22 cellular contexts compared by ENCODE assay signal in the genomic region with DNA sequence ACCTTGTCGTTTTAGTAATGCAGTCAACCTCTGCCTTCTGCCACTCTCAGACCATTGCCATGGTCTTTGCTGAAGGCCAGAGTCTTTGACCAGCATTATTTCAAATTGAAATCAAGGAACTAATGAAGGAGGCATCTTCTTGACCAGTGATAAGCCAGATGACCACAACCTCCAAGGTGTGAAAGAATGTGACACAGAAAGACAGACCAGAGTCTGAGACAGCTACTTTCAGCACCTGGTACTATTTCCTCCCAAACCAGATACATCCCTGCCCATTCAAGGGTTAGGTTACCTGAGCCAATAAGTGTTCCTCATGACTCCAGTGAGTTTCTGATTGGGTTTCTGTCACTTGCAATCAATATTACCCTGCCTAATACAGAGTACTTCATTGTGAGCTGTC.
"Had no signal": no experiment of that assay in that cellular context is flagged by ENCODE, and none has a peak within 500 bp of the region (broad histone marks: within the 10 kb centered on the region; RNA-seq: fewer than 3 reads in every experiment).

No MANE protein-coding gene starts in this region.

- H3K4me1 ChIP-seq: psoas muscle had no signal

- FAIRE-seq: islet of Langerhans had no signal

- H3K9me3 ChIP-seq: gastroesophageal sphincter, neutrophil, ovary, psoas muscle, upper lobe of left lung had no signal

- H3K4me3 ChIP-seq: coronary artery, gastroesophageal sphincter, ovary, psoas muscle, upper lobe of left lung had no signal

- ATAC-seq: activated CD8-positive, alpha-beta memory T cell treated with anti-CD3 and anti-CD28 coated beads, Interleukin-2, amount 10 ng/mL, durations not matched to agents 7 days and 5 days; activated CD8-positive, alpha-beta T cell treated with anti-CD3 and anti-CD28 coated beads for 36 hours; activated naive CD8-positive, alpha-beta T cell treated with anti-CD3 and anti-CD28 coated beads, Interleukin-2, amount 50 U/mL, for 24 hours; gastroesophageal sphincter; left cardiac atrium; psoas muscle; right cardiac atrium; stimulated activated naive CD8-positive, alpha-beta T cell treated with anti-CD3 and anti-CD28 coated beads, Interleukin-15, Interleukin-2, amounts not matched to agents 100 U/mL and 50 U/mL, for 24 hours had no signal

- H3K36me3 ChIP-seq: gastroesophageal sphincter, neutrophil, ovary, upper lobe of left lung, WERI-Rb-1 had no signal

- H3K27me3 ChIP-seq: gastroesophageal sphincter, neutrophil, ovary, upper lobe of left lung had no signal

- DNase-seq: activated CD4-positive, alpha-beta T cell treated with anti-CD3 and anti-CD28 coated beads, Interleukin-2, amount 10 ng/mL, durations not matched to agents 7 days and 5 days; activated CD4-positive, CD25-positive, alpha-beta regulatory T cell treated with anti-CD3 and anti-CD28 coated beads, Interleukin-2, amount 50 U/mL, for 72 hours; activated CD8-positive, alpha-beta memory T cell treated with anti-CD3 and anti-CD28 coated beads, Interleukin-2, amount 10 ng/mL, durations not matched to agents 7 days and 5 days; activated CD8-positive, alpha-beta T cell treated with anti-CD3 and anti-CD28 coated beads for 36 hours; activated gamma-delta T cell; activated naive CD4-positive, alpha-beta T cell treated with anti-CD3 and anti-CD28 coated beads, Interleukin-2, amount 50 U/mL, for 16 hours; activated naive CD8-positive, alpha-beta T cell treated with anti-CD3 and anti-CD28 coated beads, Interleukin-2, amount 50 U/mL, for 24 hours; cerebellar nuclear complex; head of caudate nucleus; left cardiac atrium; ovary; psoas muscle; right cardiac atrium; stimulated activated CD4-positive, alpha-beta T cell treated with anti-CD3 and anti-CD28 coated beads, Interleukin-4, amount 100 ng/mL, for 4 hours; stimulated activated naive CD8-positive, alpha-beta T cell treated with anti-CD3 and anti-CD28 coated beads, Interleukin-15, Interleukin-2, amounts not matched to agents 100 U/mL and 50 U/mL, for 24 hours; upper lobe of left lung; WERI-Rb-1 had no signal

- H3K27ac ChIP-seq: coronary artery, epithelial cell of prostate, gastroesophageal sphincter, neutrophil, ovary, psoas muscle, upper lobe of left lung, WERI-Rb-1 had no signal
